Comparison of ENCODE assay signal across 7 cellular contexts in the genomic region with DNA sequence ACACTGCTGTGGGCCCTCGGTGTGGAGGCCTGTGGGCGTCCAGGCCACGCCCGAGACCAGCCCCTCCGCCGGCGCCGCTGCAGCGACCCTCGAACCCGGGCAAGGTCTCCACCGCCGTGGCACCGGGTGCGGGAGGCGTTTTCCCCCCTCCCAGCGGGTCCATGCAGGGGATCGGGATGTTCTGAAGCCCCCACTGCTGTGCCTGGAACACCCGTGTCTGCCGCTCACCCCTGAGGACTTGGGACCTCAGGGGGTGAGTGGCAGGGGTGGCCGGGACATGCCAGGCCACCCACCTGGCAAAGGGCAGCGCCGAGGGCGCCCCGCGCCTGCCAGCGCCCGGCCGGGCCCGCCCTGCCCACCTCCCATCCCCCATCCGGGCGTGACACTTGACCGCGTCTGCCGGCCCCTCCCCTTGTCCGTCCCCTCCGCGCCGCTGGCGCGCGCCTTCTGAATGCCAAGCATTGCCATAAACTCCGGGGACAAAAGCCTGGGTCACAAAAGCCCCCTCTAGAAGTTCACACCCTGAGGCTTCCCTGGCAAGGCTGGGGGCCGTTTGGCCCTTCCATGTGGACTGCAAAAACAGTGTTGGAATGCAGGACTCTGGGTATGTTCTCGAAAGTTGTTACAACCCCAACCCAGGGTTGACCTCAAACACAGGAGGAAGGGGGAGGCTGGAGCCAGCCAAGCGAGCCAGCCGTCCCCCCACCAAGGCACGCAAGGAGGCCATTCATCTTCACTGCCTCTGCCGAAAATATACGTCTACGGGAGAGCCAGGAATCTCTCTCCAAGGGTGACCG. TPM values are rescaled to one million over a fixed set of nuclear protein-coding genes. Genes with fewer than 3 reads are reported as not detected.
DNase-seq lines count a peak whose midpoint lies in the region; ATAC-seq and TF ChIP-seq lines count a peak whose summit lies in the region.

No MANE protein-coding gene starts in this region.

- POLR2A ChIA-PET in OCI-LY7 (lab: Charles Lee) = no interaction called here

- in situ Hi-C loops in astrocyte of the cerebellum (cut with HindIII; ENCODE audit: low sequenced_read_pairs) (no loop called here), gastrocnemius medialis (cut with MboI; ENCODE audit: low sequenced_read_pairs in 4 of 4) (no loop called here)

- intact Hi-C loops in OCI-LY7 (cut with micrococcal nuclease; ENCODE audit: unreplicated experiment) (no loop called here), gastrocnemius medialis (cut with DNase I; ENCODE audit: low total_unique reads) (loop anchor here (1.0 to 5.0 kb wide), 3 partner anchors 79 to 184 kb away; a partner anchor contains a TSS)

- peaks cover 27% of the 10 kb centered on the region for H3K4me1 Mint-ChIP-seq in HFFc6 (ENCODE audit: low read depth)

- ATAC-seq in gastrocnemius medialis = peak; percentile 41 to 67

- peak overlapping the region; percentile 47; the same call in 1 of the 2 replicates for H2AFZ ChIP-seq in OCI-LY7 (ENCODE audit: low read length)

- peaks cover 16% of the 10 kb centered on the region; the same call in 1 of the 2 replicates for H3K79me2 ChIP-seq in OCI-LY7 (ENCODE audit: insufficient read depth, low read depth, low read length)

- CTCF ChIA-PET in OCI-LY7 (lab: Charles Lee; ENCODE audit: unreplicated experiment) = no interaction called here

- H3K27ac Mint-ChIP-seq in HFFc6 = peak overlapping the region; percentile 40; the same call in 1 of the 2 replicates

- peak overlapping the region; percentile 96 for H3K4me3 Mint-ChIP-seq in HFFc6

- 0 out of 2 replicates have a peak, but pooled peaks cover 4% of the 10 kb centered on the region for H4K20me1 ChIP-seq in OCI-LY7 (ENCODE audit: insufficient read depth, low read length)

- peak overlapping the region; percentile 63 for H3K27ac ChIP-seq in OCI-LY7 (ENCODE audit: low read depth, low read length, poor library complexity, severe bottlenecking)
- H3K27ac ChIP-seq in gastrocnemius medialis = peak overlapping the region; percentile 89 to 97 (median 92)

- H3K9ac ChIP-seq in iPS-15b (ENCODE audit: low read depth, low read length) = no peak overlapping the region

- peaks cover 17% of the 10 kb centered on the region for H3K27me3 Mint-ChIP-seq in HFFc6 (ENCODE audit: insufficient read depth)

- no peaks in the 10 kb centered on the region for H3K36me3 ChIP-seq in OCI-LY7 (ENCODE audit: insufficient read depth, low read length)
- peaks cover 3% of the 10 kb centered on the region for H3K36me3 ChIP-seq in iPS-15b (ENCODE audit: control insufficient read depth, insufficient read depth, low read length)
- no peaks in the 10 kb centered on the region for H3K36me3 ChIP-seq in gastrocnemius medialis

- H3K9me3 ChIP-seq in OCI-LY7 (ENCODE audit: low read length) = no peaks in the 10 kb centered on the region
- no peaks in the 10 kb centered on the region for H3K9me3 ChIP-seq in iPS-15b (ENCODE audit: control insufficient read depth, insufficient read depth, low read length)
- H3K9me3 ChIP-seq in gastrocnemius medialis = no peaks in the 10 kb centered on the region

- no peaks in the 10 kb centered on the region for H3K9me2 ChIP-seq in OCI-LY7 (ENCODE audit: insufficient read depth, low read length)

- TF ChIP-seq CTCF in HFFc6 (IDR thresholded peaks at IDR 0.05) = no peak
- no peak for TF ChIP-seq CTCF in OCI-LY7 (conservative IDR thresholded peaks at IDR 0.05; ENCODE audit: low read length)
- TF ChIP-seq CTCF in astrocyte of the cerebellum (IDR thresholded peaks at IDR 0.05; ENCODE audit: low read depth, low read length, missing control alignments) = no peak
- no peak for TF ChIP-seq CTCF in gastrocnemius medialis (IDR thresholded peaks at IDR 0.05 in 4 of 5, conservative IDR thresholded peaks at IDR 0.05 in 1 of 5)

- peaks cover 10% of the 10 kb centered on the region for H3K9me3 Mint-ChIP-seq in HFFc6

- DNase-seq in HFFc6 = no peak
- DNase-seq in OCI-LY7 (ENCODE audit: low spot score) = peak; percentile 74
- DNase-seq in astrocyte of the cerebellum (ENCODE audit: low read depth) = no peak
- peak; percentile 54 to 75 for DNase-seq in gastrocnemius medialis
- DNase-seq in SKM-1 (lab: John Stamatoyannopoulos, UW; ENCODE audit: unreplicated experiment) = no peak

- BruUV-seq in OCI-LY7 (replicated peaks; lab: Mats Ljungman, UMichigan) = TSS peak; percentile 68

- H3K27me3 ChIP-seq in iPS-15b (ENCODE audit: control insufficient read depth, insufficient read depth, low read length) = peaks cover 31% of the 10 kb centered on the region
- H3K27me3 ChIP-seq in gastrocnemius medialis = no peaks in the 10 kb centered on the region

- peaks cover 11% of the 10 kb centered on the region for H3K36me3 Mint-ChIP-seq in HFFc6 (ENCODE audit: low read depth)

- H3K4me2 ChIP-seq in OCI-LY7 (ENCODE audit: low read length) = peak overlapping the region; percentile 65

- TF ChIP-seq POLR2A in GM10847 (IDR thresholded peaks at IDR 0.05; ENCODE audit: extremely low read depth, insufficient read length) (peak; percentile 17), gastrocnemius medialis (IDR thresholded peaks at IDR 0.05) (peak; percentile 57 to 74)

- H3K4me3 ChIP-seq in OCI-LY7 (ENCODE audit: low read depth, low read length, poor library complexity, severe bottlenecking) = peak overlapping the region; percentile 71
- H3K4me3 ChIP-seq in astrocyte of the cerebellum (ENCODE audit: low read depth, low read length) = peak overlapping the region; percentile 81
- H3K4me3 ChIP-seq in iPS-15b (ENCODE audit: low read depth, low read length) = peak overlapping the region; percentile 45
- peak overlapping the region; percentile 68 to 82 (median 74) for H3K4me3 ChIP-seq in gastrocnemius medialis

- peaks cover 44% of the 10 kb centered on the region for H3K4me1 ChIP-seq in OCI-LY7 (ENCODE audit: insufficient read depth, low read length, poor library complexity, severe bottlenecking)
- peaks cover 16% of the 10 kb centered on the region for H3K4me1 ChIP-seq in iPS-15b (ENCODE audit: control insufficient read depth, insufficient read depth, low read length)
- H3K4me1 ChIP-seq in gastrocnemius medialis = peaks cover 18 to 20% of the 10 kb centered on the region in 2 donors

RNA-seq across cellular contexts. Expression of a gene that starts 0.8 kb away (rescaled TPM):
- under 1 TPM; 0.41 to 0.76 (median 0.43) TPM for total RNA-seq in HFFc6 (2021; fragmentation: NEBNext Ultra II Directional; extraction: Animal tissue kit (Norgen Biotek cat#: 25700))
- 2.5 and 2.9 TPM in 2 replicates for total RNA-seq in OCI-LY7 (2014; rRNA removed; shearing (Covaris generic))
- total RNA-seq in OCI-LY7 (2022) (3.4 TPM in 2 replicates), gastrocnemius medialis (under 1 TPM; 0.16 to 0.61 (median 0.30) TPM)

Comparison
In these comparisons a context has a peak if more than half of its experiments do, and no peak if none do; other contexts are left out.
1. DNase-seq: peak in OCI-LY7 (single experiment) and gastrocnemius medialis (2 of 2); none in HFFc6 (single experiment), astrocyte of the cerebellum (single experiment) and SKM-1 (single experiment).
2. Peak in every context shown above with its lines, with median percentiles within 50 percentile points of each other: H3K4me3 ChIP-seq.